12 cellular contexts compared by ENCODE assay signal in genomic region chr7:100122067-100122466, GRCh38. TPM values are rescaled to one million over a fixed set of nuclear protein-coding genes. Genes with fewer than 3 reads are reported as not detected.
DNase-seq lines count a peak whose midpoint lies in the region; ATAC-seq, FAIRE-seq and TF ChIP-seq lines count a peak whose summit lies in the region.
"Had no signal": no experiment of that assay in that cellular context is flagged by ENCODE, and none has a peak within 500 bp of the region (broad histone marks: within the 10 kb centered on the region; RNA-seq: fewer than 3 reads in every experiment).

No MANE protein-coding gene starts in this region.

- TF ChIP-seq CTCF in heart right ventricle (IDR thresholded peaks at IDR 0.05), result no peak
- no peak for TF ChIP-seq CTCF in OCI-LY1 (IDR thresholded peaks at IDR 0.05; ENCODE audit: low read length)

- H3K4me1 ChIP-seq in heart right ventricle (peaks cover 8 to 42% (median 27%) of the 10 kb centered on the region in 9 donors), OCI-LY1 (ENCODE audit: insufficient read depth, low read length, severe bottlenecking) (peaks cover 45% of the 10 kb centered on the region), small intestine (ENCODE audit: control insufficient read depth in 2 of 2, insufficient read depth in 1 of 2, low read depth in 1 of 2, low read length in 1 of 2) (peaks cover 5 to 6% of the 10 kb centered on the region in 2 donors)

- DNase-seq in left ventricle myocardium superior (peak; percentile 27), heart right ventricle (no peak), small intestine (peak; percentile 62), cerebellar nuclear complex (lab: John Stamatoyannopoulos, UW) (no peak), SIG-M5 treated with dmso at 0.1 percent for 504 hours (lab: John Stamatoyannopoulos, UW; ENCODE audit: unreplicated experiment) (no peak)
- DNase-seq: activated CD4-positive, alpha-beta T cell treated with anti-CD3 and anti-CD28 coated beads, Interleukin-2, amount 50 U/mL, for 1 hour; central memory CD4-positive, alpha-beta T cell; Karpas-422; midbrain; NK-92 treated with Interleukin-12 subunit alpha and Interleukin-12 subunit beta, amount 100 ng/mL, for 24 hours; substantia nigra had no signal

- no peak overlapping the region; the same call in 1 of the 2 replicates for H3K9ac ChIP-seq in OCI-LY1 (ENCODE audit: low read length)

- WGBS in heart right ventricle, 2 donors, result 71 to 82% methylated on average over 13 of the region's 13 CpGs
- 13 to 66% (median 34%) methylated on average over 12 to 13 of the region's 13 CpGs for WGBS in small intestine, 3 donors

- FAIRE-seq in small intestine (lab: Jason Lieb, UNC), result no peak

- no peaks in the 10 kb centered on the region for H4K20me1 ChIP-seq in OCI-LY1 (ENCODE audit: insufficient read depth, low read length)

- H3K9me3 ChIP-seq in heart right ventricle, result no peaks in the 10 kb centered on the region
- H3K9me3 ChIP-seq in OCI-LY1 (ENCODE audit: low read length), result no peaks in the 10 kb centered on the region
- no peaks in the 10 kb centered on the region for H3K9me3 ChIP-seq in small intestine (ENCODE audit: control insufficient read depth, low read depth)

- no peak for ATAC-seq in left ventricle myocardium superior
- no peak for ATAC-seq in heart right ventricle

- H3K4me2 ChIP-seq in OCI-LY1 (ENCODE audit: low read length), result peak overlapping the region; percentile 2; the same call in 1 of the 2 replicates

- no peaks in the 10 kb centered on the region for H3F3A ChIP-seq in OCI-LY1 (ENCODE audit: insufficient read depth, low read length)

- no peak overlapping the region for H2AFZ ChIP-seq in OCI-LY1 (ENCODE audit: low read length)

- intact Hi-C loops in left ventricle myocardium superior (cut with micrococcal nuclease), result no loop called here
- intact Hi-C loops in heart right ventricle (cut with DNase I), result loop anchor here in 1 of 10 donors (10.0 kb wide), 1 partner anchor 207 kb away; the partner anchor contains the start of gene TRIM4

- no peaks in the 10 kb centered on the region for H3K79me2 ChIP-seq in OCI-LY1 (ENCODE audit: insufficient read depth, low read length)

- H3K4me3 ChIP-seq in heart right ventricle (no peak overlapping the region), OCI-LY1 (ENCODE audit: low read depth, low read length, poor library complexity, severe bottlenecking) (no peak overlapping the region), small intestine (ENCODE audit: low read depth in 1 of 2, low read length in 2 of 2) (no peak overlapping the region)

- no peaks in the 10 kb centered on the region for H3K9me2 ChIP-seq in OCI-LY1 (ENCODE audit: low read depth, low read length)

- H3K36me3 ChIP-seq in heart right ventricle (peaks cover 0 to 15% (median 0%) of the 10 kb centered on the region in 9 donors), OCI-LY1 (ENCODE audit: insufficient read depth, low read length) (peaks cover 18% of the 10 kb centered on the region; the same call in 1 of the 2 replicates), small intestine (ENCODE audit: control insufficient read depth in 2 of 2, insufficient read depth in 2 of 2, low read length in 2 of 2) (no peaks in the 10 kb centered on the region)

- no peaks in the 10 kb centered on the region for H3K27me3 ChIP-seq in heart right ventricle
- no peaks in the 10 kb centered on the region for H3K27me3 ChIP-seq in OCI-LY1 (ENCODE audit: insufficient read depth, low read length)
- H3K27me3 ChIP-seq in small intestine (ENCODE audit: control insufficient read depth in 2 of 2, insufficient read depth in 2 of 2, low read length in 2 of 2), result no peaks in the 10 kb centered on the region

- no peak overlapping the region for H3K27ac ChIP-seq in heart right ventricle
- peak overlapping the region; percentile 35 for H3K27ac ChIP-seq in OCI-LY1 (ENCODE audit: low read depth, low read length, poor library complexity, severe bottlenecking)
- H3K27ac ChIP-seq in small intestine (ENCODE audit: low read depth in 1 of 2, low read length in 1 of 2), result no peak overlapping the region

RNA-seq across cellular contexts. Expression of gene CNPY4, which starts 2.6 kb away (rescaled TPM):
- 10.8 TPM for total RNA-seq in left ventricle myocardium superior
- 10 to 100 TPM in 1 of 10 donors, 1 to 10 TPM in 9; 4.9 to 10.8 (median 6.6) TPM for total RNA-seq in heart right ventricle
- 10 to 100 TPM; 11.7 to 13.7 TPM for polyA plus RNA-seq in heart right ventricle
- 1 to 10 TPM; 2.5 to 9.2 (median 5.7) TPM for polyA plus RNA-seq in small intestine

RNA-seq across cellular contexts. Expression of gene TAF6, which starts 2.9 kb away (rescaled TPM):
- total RNA-seq in left ventricle myocardium superior, result 31.9 TPM
- total RNA-seq in heart right ventricle, result 10 to 100 TPM; 28.0 to 43.3 (median 31.0) TPM
- polyA plus RNA-seq in heart right ventricle, result 10 to 100 TPM; 23.5 to 33.6 TPM
- polyA plus RNA-seq in small intestine, result 10 to 100 TPM; 12.2 to 33.5 (median 20.1) TPM

RNA-seq across cellular contexts. Expression of gene MBLAC1, which starts 4.7 kb away (rescaled TPM):
- total RNA-seq in left ventricle myocardium superior (2.8 TPM), heart right ventricle (1 to 10 TPM; 1.2 to 3.5 (median 2.0) TPM)
- polyA plus RNA-seq in heart right ventricle (1 to 10 TPM; 2.6 to 2.9 TPM), small intestine (1 to 10 TPM; 2.0 to 3.2 (median 2.2) TPM)

RNA-seq across cellular contexts. Expression of gene AP4M1, which starts 20.6 kb away (rescaled TPM):
- total RNA-seq in left ventricle myocardium superior (15.3 TPM), heart right ventricle (10 to 100 TPM in 9 of 10 donors, 1 to 10 TPM in 1; 8.4 to 14.4 (median 11.0) TPM)
- polyA plus RNA-seq in heart right ventricle (10 to 100 TPM; 15.9 to 20.6 TPM), small intestine (10 to 100 TPM; 15.7 to 20.6 (median 18.6) TPM)

RNA-seq across cellular contexts. Expression of gene MCM7, which starts 20.9 kb away (rescaled TPM):
- total RNA-seq in left ventricle myocardium superior, result 23.9 TPM
- total RNA-seq in heart right ventricle, result 10 to 100 TPM; 11.6 to 30.4 (median 15.5) TPM
- 10 to 100 TPM; 22.7 to 25.1 TPM for polyA plus RNA-seq in heart right ventricle
- polyA plus RNA-seq in small intestine, result 10 to 100 TPM; 35.8 to 80.2 (median 46.5) TPM

Comparison
In these comparisons a context has a peak if more than half of its experiments do, and no peak if none do; other contexts are left out.
1. DNase-seq: peak in left ventricle myocardium superior (single experiment) and small intestine (single experiment); none in heart right ventricle (0 of 2), cerebellar nuclear complex (0 of 2) and SIG-M5 treated with dmso at 0.1 percent for 504 hours (single experiment).